ENCODE assay signal across 1 cellular context in the genomic region with DNA sequence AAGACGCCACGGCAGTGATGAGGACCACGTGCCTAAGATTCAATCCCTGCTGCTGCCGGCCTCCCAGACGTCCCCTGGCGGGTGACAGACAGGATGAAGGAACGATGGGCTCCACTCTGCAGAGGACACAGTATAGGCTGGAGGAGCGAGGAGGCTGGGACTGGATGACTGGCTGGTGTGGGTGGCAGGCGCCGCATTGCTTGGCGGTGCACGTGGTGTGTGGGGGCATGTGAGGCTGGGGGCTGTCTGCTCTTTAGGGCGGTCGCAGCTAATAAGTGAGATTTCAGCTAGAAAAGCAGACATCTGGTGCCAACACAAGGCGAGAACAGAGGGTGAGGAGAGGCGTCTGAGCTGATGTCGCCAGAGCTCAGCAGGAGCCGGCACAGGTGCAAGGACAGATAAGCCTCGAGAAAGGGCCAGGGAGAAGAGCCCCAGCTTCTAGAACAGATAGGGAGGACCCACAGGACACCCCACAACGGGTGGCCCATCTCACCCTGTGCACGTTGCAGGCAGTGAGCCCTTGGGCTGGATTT.
TF ChIP-seq lines count a peak whose summit lies in the region.

No MANE protein-coding gene starts in this region.

TF ChIP-seq in WTC11, 78 proteins besides CTCF, POLR2A, EP300 and RAD21:
- TF ChIP-seq, protein P1, sequence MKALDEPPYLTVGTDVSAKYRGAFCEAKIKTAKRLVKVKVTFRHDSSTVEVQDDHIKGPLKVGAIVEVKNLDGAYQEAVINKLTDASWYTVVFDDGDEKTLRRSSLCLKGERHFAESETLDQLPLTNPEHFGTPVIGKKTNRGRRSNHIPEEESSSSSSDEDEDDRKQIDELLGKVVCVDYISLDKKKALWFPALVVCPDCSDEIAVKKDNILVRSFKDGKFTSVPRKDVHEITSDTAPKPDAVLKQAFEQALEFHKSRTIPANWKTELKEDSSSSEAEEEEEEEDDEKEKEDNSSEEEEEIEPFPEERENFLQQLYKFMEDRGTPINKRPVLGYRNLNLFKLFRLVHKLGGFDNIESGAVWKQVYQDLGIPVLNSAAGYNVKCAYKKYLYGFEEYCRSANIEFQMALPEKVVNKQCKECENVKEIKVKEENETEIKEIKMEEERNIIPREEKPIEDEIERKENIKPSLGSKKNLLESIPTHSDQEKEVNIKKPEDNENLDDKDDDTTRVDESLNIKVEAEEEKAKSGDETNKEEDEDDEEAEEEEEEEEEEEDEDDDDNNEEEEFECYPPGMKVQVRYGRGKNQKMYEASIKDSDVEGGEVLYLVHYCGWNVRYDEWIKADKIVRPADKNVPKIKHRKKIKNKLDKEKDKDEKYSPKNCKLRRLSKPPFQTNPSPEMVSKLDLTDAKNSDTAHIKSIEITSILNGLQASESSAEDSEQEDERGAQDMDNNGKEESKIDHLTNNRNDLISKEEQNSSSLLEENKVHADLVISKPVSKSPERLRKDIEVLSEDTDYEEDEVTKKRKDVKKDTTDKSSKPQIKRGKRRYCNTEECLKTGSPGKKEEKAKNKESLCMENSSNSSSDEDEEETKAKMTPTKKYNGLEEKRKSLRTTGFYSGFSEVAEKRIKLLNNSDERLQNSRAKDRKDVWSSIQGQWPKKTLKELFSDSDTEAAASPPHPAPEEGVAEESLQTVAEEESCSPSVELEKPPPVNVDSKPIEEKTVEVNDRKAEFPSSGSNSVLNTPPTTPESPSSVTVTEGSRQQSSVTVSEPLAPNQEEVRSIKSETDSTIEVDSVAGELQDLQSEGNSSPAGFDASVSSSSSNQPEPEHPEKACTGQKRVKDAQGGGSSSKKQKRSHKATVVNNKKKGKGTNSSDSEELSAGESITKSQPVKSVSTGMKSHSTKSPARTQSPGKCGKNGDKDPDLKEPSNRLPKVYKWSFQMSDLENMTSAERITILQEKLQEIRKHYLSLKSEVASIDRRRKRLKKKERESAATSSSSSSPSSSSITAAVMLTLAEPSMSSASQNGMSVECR (CRISPR knock-in tag; IDR thresholded peaks at IDR 0.05; ENCODE audit: borderline replicate concordance) = no peak
- TF ChIP-seq, protein P2, sequence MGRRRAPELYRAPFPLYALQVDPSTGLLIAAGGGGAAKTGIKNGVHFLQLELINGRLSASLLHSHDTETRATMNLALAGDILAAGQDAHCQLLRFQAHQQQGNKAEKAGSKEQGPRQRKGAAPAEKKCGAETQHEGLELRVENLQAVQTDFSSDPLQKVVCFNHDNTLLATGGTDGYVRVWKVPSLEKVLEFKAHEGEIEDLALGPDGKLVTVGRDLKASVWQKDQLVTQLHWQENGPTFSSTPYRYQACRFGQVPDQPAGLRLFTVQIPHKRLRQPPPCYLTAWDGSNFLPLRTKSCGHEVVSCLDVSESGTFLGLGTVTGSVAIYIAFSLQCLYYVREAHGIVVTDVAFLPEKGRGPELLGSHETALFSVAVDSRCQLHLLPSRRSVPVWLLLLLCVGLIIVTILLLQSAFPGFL (CRISPR knock-in tag; IDR thresholded peaks at IDR 0.05; ENCODE audit: borderline replicate concordance) = no peak
- TF ChIP-seq, protein P3, sequence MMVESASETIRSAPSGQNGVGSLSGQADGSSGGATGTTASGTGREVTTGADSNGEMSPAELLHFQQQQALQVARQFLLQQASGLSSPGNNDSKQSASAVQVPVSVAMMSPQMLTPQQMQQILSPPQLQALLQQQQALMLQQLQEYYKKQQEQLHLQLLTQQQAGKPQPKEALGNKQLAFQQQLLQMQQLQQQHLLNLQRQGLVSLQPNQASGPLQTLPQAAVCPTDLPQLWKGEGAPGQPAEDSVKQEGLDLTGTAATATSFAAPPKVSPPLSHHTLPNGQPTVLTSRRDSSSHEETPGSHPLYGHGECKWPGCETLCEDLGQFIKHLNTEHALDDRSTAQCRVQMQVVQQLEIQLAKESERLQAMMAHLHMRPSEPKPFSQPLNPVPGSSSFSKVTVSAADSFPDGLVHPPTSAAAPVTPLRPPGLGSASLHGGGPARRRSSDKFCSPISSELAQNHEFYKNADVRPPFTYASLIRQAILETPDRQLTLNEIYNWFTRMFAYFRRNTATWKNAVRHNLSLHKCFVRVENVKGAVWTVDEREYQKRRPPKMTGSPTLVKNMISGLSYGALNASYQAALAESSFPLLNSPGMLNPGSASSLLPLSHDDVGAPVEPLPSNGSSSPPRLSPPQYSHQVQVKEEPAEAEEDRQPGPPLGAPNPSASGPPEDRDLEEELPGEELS (CRISPR knock-in tag; IDR thresholded peaks at IDR 0.05) = no peak
- TF ChIP-seq ZNF396 (CRISPR knock-in tag; IDR thresholded peaks at IDR 0.05; ENCODE audit: borderline replicate concordance) (no peak), ZNF317 (CRISPR knock-in tag; IDR thresholded peaks at IDR 0.05; ENCODE audit: borderline replicate concordance, low read depth) (no peak), SP1 (CRISPR knock-in tag; conservative IDR thresholded peaks at IDR 0.05) (no peak), JUN (CRISPR knock-in tag; IDR thresholded peaks at IDR 0.05) (no peak)
- TF ChIP-seq, protein P4, sequence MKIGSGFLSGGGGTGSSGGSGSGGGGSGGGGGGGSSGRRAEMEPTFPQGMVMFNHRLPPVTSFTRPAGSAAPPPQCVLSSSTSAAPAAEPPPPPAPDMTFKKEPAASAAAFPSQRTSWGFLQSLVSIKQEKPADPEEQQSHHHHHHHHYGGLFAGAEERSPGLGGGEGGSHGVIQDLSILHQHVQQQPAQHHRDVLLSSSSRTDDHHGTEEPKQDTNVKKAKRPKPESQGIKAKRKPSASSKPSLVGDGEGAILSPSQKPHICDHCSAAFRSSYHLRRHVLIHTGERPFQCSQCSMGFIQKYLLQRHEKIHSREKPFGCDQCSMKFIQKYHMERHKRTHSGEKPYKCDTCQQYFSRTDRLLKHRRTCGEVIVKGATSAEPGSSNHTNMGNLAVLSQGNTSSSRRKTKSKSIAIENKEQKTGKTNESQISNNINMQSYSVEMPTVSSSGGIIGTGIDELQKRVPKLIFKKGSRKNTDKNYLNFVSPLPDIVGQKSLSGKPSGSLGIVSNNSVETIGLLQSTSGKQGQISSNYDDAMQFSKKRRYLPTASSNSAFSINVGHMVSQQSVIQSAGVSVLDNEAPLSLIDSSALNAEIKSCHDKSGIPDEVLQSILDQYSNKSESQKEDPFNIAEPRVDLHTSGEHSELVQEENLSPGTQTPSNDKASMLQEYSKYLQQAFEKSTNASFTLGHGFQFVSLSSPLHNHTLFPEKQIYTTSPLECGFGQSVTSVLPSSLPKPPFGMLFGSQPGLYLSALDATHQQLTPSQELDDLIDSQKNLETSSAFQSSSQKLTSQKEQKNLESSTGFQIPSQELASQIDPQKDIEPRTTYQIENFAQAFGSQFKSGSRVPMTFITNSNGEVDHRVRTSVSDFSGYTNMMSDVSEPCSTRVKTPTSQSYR (CRISPR knock-in tag; IDR thresholded peaks at IDR 0.05) = no peak
